Comparison of ENCODE assay signal across 8 cellular contexts in the genomic region with DNA sequence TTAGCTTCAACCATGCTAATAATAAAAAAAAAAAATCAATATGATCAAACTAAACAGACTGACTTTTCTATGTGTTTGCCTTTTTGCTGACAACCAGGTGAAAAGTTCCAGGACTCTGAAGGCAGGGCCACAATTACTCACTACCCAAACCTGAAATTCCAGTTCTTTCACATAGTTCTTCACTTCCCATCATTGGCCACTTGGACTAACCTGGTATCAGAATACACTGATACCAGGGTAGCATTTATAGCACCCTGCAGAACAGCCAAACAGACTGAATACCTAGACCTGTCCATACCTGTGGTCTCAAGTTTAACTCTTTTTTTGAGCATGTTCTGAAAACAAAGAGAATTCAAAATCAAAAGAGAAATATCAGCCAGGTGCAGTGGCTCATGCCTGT. TPM values are rescaled to one million over a fixed set of nuclear protein-coding genes. Genes with fewer than 3 reads are reported as not detected.
A peak's percentile ranks its signal among the peaks of the same experiment; 100 is the strongest.
DNase-seq lines count a peak whose midpoint lies in the region; ATAC-seq and TF ChIP-seq lines count a peak whose summit lies in the region.

No MANE protein-coding gene starts in this region.

- H3K9me3 ChIP-seq in hepatocyte (ENCODE audit: low read depth) (no peaks in the 10 kb centered on the region), adrenal gland (replicated peaks in 1 of 3) (no peaks in the 10 kb centered on the region)

- TF ChIP-seq CTCF in hepatocyte (IDR thresholded peaks at IDR 0.05; ENCODE audit: poor library complexity) (no peak), adrenal gland (IDR thresholded peaks at IDR 0.05) (no peak)

- H3K36me3 Mint-ChIP-seq in stimulated activated naive B cell treated with anti-CD40 and anti-IgM and Interleukin-4, amounts not matched to agents 10 μg/mL and 1 μg/mL and 100 μg/mL, for 72 hours, result peaks cover 23 to 28% of the 10 kb centered on the region in 2 donors

- H3K36me3 ChIP-seq in hepatocyte (replicated peaks; ENCODE audit: insufficient read depth, low read depth) (no peaks in the 10 kb centered on the region), adrenal gland (replicated peaks in 1 of 2) (no peaks in the 10 kb centered on the region)

- peak overlapping the region; percentile 77 to 79 for H3K4me3 Mint-ChIP-seq in stimulated activated naive B cell treated with anti-CD40 and anti-IgM and Interleukin-4, amounts not matched to agents 10 μg/mL and 1 μg/mL and 100 μg/mL, for 72 hours

- intact Hi-C loops in adrenal gland (cut with DNase I), result no loop called here

- DNase-seq in NCI-H2107 treated with DMSO at 0.1 percent for 48 hours (lab: John Stamatoyannopoulos, UW; ENCODE audit: unreplicated experiment) (peak; percentile 44), NCI-H2107 (lab: John Stamatoyannopoulos, UW) (no peak), NCI-H526 treated with DMSO at 0.1 percent for 48 hours (lab: John Stamatoyannopoulos, UW) (peak; percentile 95), hepatocyte (ENCODE audit: low spot score) (peak; percentile 83), hypothalamus (lab: John Stamatoyannopoulos, UW) (no peak), adrenal gland (no peak)
- DNase-seq in stimulated activated naive B cell treated with anti-CD40 and anti-IgM and Interleukin-4, amounts not matched to agents 10 μg/mL and 1 μg/mL and 100 μg/mL, for 72 hours, result no peak
- no peak for DNase-seq in NK-92 treated with Interleukin-12 subunit alpha and Interleukin-12 subunit beta, amount 100 ng/mL, for 24 hours (lab: John Stamatoyannopoulos, UW)

- TF ChIP-seq POLR2A in adrenal gland (IDR thresholded peaks at IDR 0.05), result no peak

- no peaks in the 10 kb centered on the region for H3K9me2 ChIP-seq in hepatocyte (replicated peaks; ENCODE audit: insufficient read depth)

- H3K4me1 ChIP-seq in hepatocyte (ENCODE audit: insufficient read depth) (peaks cover 18% of the 10 kb centered on the region), adrenal gland (replicated peaks in 1 of 2) (peaks cover 0 to 18% of the 10 kb centered on the region in 2 donors)

- H4K20me1 ChIP-seq in hepatocyte (ENCODE audit: insufficient read depth, poor library complexity, severe bottlenecking), result peaks cover 16% of the 10 kb centered on the region

- H3K27ac ChIP-seq in hepatocyte (peak overlapping the region; percentile 88), adrenal gland (no peak overlapping the region)

- H3K27me3 Mint-ChIP-seq in stimulated activated naive B cell treated with anti-CD40 and anti-IgM and Interleukin-4, amounts not matched to agents 10 μg/mL and 1 μg/mL and 100 μg/mL, for 72 hours, result no peaks in the 10 kb centered on the region

- peak overlapping the region; percentile 63 for H3K4me2 ChIP-seq in hepatocyte

- no peaks in the 10 kb centered on the region for H3K27me3 ChIP-seq in hepatocyte
- no peaks in the 10 kb centered on the region for H3K27me3 ChIP-seq in adrenal gland

- peaks cover 41 to 64% of the 10 kb centered on the region in 2 donors for H3K4me1 Mint-ChIP-seq in stimulated activated naive B cell treated with anti-CD40 and anti-IgM and Interleukin-4, amounts not matched to agents 10 μg/mL and 1 μg/mL and 100 μg/mL, for 72 hours

- ATAC-seq in stimulated activated naive B cell treated with anti-CD40 and anti-IgM and Interleukin-4, amounts not matched to agents 10 μg/mL and 1 μg/mL and 100 μg/mL, for 72 hours (replicated peaks), result no peak

- no peak overlapping the region for H3K4me3 ChIP-seq in hepatocyte
- H3K4me3 ChIP-seq in adrenal gland, result no peak overlapping the region

- H3K9me3 Mint-ChIP-seq in stimulated activated naive B cell treated with anti-CD40 and anti-IgM and Interleukin-4, amounts not matched to agents 10 μg/mL and 1 μg/mL and 100 μg/mL, for 72 hours, result no peaks in the 10 kb centered on the region

- H3K27ac Mint-ChIP-seq in stimulated activated naive B cell treated with anti-CD40 and anti-IgM and Interleukin-4, amounts not matched to agents 10 μg/mL and 1 μg/mL and 100 μg/mL, for 72 hours, result peak overlapping the region; percentile 84

- peaks cover 92% of the 10 kb centered on the region for H3K79me2 ChIP-seq in hepatocyte

- no peak overlapping the region for H2AFZ ChIP-seq in hepatocyte

RNA-seq across cellular contexts. Expression of a gene that starts 25.1 kb away (rescaled TPM):
- total RNA-seq in hepatocyte, result 91.1 and 94.6 TPM in 2 replicates
- 39.4 and 44.4 TPM in 2 replicates for polyA plus RNA-seq in hepatocyte
- total RNA-seq in adrenal gland, result 10 to 100 TPM; 27.6 to 64.3 (median 54.1) TPM
- 10 to 100 TPM in 2 of 3 donors, 1 to 10 TPM in 1; 6.3 to 36.1 (median 10.4) TPM for polyA plus RNA-seq in adrenal gland

Comparison
In these comparisons a context has a peak if more than half of its experiments do, and no peak if none do; other contexts are left out.
1. DNase-seq: peak in NCI-H2107 treated with DMSO at 0.1 percent for 48 hours (single experiment), NCI-H526 treated with DMSO at 0.1 percent for 48 hours (single experiment) and hepatocyte (single experiment); none in NCI-H2107 (single experiment), stimulated activated naive B cell treated with anti-CD40 and anti-IgM and Interleukin-4, amounts not matched to agents 10 μg/mL and 1 μg/mL and 100 μg/mL, for 72 hours (single experiment), NK-92 treated with Interleukin-12 subunit alpha and Interleukin-12 subunit beta, amount 100 ng/mL, for 24 hours (single experiment), hypothalamus (0 of 51) and adrenal gland (0 of 7).